ENCODE assay signal across 22 cellular contexts in genomic region chr20:20295621-20296498, GRCh38.
"Had no signal": no experiment of that assay in that cellular context is flagged by ENCODE, and none has a peak within 500 bp of the region (broad histone marks: within the 10 kb centered on the region; RNA-seq: fewer than 3 reads in every experiment).

No MANE protein-coding gene starts in this region.

- H3K9ac ChIP-seq: parathyroid adenoma had no signal

- ATAC-seq: activated CD4-positive, alpha-beta T cell treated with anti-CD3 and anti-CD28 coated beads for 36 hours; lower lobe of right lung; natural killer cell treated with Interleukin-12 subunit alpha and Interleukin-12 subunit beta and Interleukin-15 and Interleukin-18, amount 100 ng/mL, for 72 hours; sciatic nerve; stimulated activated effector memory CD8-positive, alpha-beta T cell treated with anti-CD3 and anti-CD28 coated beads, Interleukin-12 subunit alpha, Interleukin-12 subunit beta, amount 100 ng/mL, for 72 hours had no signal

- DNase-seq: activated CD4-positive, alpha-beta T cell treated with anti-CD3 and anti-CD28 coated beads for 36 hours; activated CD4-positive, alpha-beta T cell treated with anti-CD3 and anti-CD28 coated beads, Interleukin-2, amount 50 U/mL, for 48 hours; activated T-cell treated with anti-CD3 and anti-CD28 coated beads for 4 hours; amygdala; dermis blood vessel endothelial cell; effector memory CD4-positive, alpha-beta T cell; esophagus squamous epithelium; islet precursor cell; lower lobe of right lung; stimulated activated CD4-positive, alpha-beta T cell treated with anti-CD3 and anti-CD28 coated beads, Interleukin-4, amount 100 ng/mL, for 24 hours; stomach; T-helper 2 cell; trophoblast cell had no signal

- FAIRE-seq: endothelial cell of umbilical vein had no signal

- H3K27me3 ChIP-seq: cardiac muscle cell, esophagus squamous epithelium, hepatocyte, neutrophil had no signal

- H3K79me2 ChIP-seq: hepatocyte, parathyroid adenoma had no signal

- H3K36me3 ChIP-seq: cardiac muscle cell, esophagus squamous epithelium, lower lobe of right lung, neutrophil, stomach had no signal

- H3K4me1 ChIP-seq: esophagus squamous epithelium, lower lobe of right lung, parathyroid adenoma, stomach had no signal

- H3K27ac ChIP-seq: cardiac muscle cell, esophagus squamous epithelium, hepatocyte, lower lobe of right lung, neutrophil, parathyroid adenoma, stomach had no signal

- H3K4me2 ChIP-seq: hepatocyte, smooth muscle cell had no signal

- H3K9me3 ChIP-seq: esophagus squamous epithelium, lower lobe of right lung, neutrophil, stomach had no signal

- H2AFZ ChIP-seq: hepatocyte, parathyroid adenoma had no signal

- H3K4me3 ChIP-seq: cardiac muscle cell, esophagus squamous epithelium, hepatocyte, lower lobe of right lung, smooth muscle cell, stomach had no signal
